10 cellular contexts compared by ENCODE assay signal in the genomic region with DNA sequence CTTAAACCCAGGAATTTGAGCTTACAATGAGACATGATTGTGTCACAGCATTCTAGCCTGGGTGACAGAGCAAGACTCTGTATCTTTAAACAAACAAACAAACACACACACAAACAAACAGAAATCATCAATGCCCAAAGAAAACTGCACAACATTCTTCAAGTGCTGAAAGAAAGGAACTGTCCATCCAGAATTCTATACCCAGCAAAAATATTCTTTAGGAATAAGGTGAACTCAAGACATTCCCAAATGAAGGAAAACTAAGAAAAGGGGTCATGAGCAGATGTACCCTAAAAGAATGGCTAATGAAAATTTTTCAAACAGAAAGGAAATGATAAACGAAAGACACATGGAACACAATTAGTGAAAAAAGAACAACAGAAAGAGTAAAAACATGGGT. TPM values are rescaled to one million over a fixed set of nuclear protein-coding genes. Genes with fewer than 3 reads are reported as not detected.
"Had no signal": no experiment of that assay in that cellular context is flagged by ENCODE, and none has a peak within 500 bp of the region (broad histone marks: within the 10 kb centered on the region; RNA-seq: fewer than 3 reads in every experiment).

No MANE protein-coding gene starts in this region.

- H3K4me3 ChIP-seq: GM23248, HAP-1 had no signal

- DNase-seq: GM23248, GOT3, H7, IMR-90, KBM-7 had no signal

- H3K36me3 ChIP-seq: HAP-1 had no signal

- H3K27ac ChIP-seq: GM23248, HL-60, KMS-11 had no signal

- H3K9ac ChIP-seq: GM23248, KMS-11 had no signal

- H3K4me2 ChIP-seq: KMS-11 had no signal

- H2AFZ ChIP-seq: GM23248 had no signal

- H3K4me1 ChIP-seq: HAP-1 had no signal

RNA-seq across cellular contexts. Expression of gene RNF212B, which starts 22.3 kb away (rescaled TPM):
- total RNA-seq: GM23248, H4, HT1080, IMR-90 had no signal

RNA-seq across cellular contexts. Expression of gene SLC7A8, which starts 32.0 kb away (rescaled TPM):
- total RNA-seq: IMR-90 had no signal
